In genomic region chr13:19860884-19861655, GRCh38 we compare ENCODE assay signal across 8 cellular contexts. TPM values are rescaled to one million over a fixed set of nuclear protein-coding genes. Genes with fewer than 3 reads are reported as not detected.
DNase-seq lines count a peak whose midpoint lies in the region; ATAC-seq, FAIRE-seq and TF ChIP-seq lines count a peak whose summit lies in the region.

No MANE protein-coding gene starts in this region.

- in situ Hi-C loops in GM13977 (cut with MboI; ENCODE audit: low pct_unique_long_range_greater_than_20kb, low sequenced_read_pairs, unreplicated experiment): no loop called here

- no peaks in the 10 kb centered on the region for H3K9me3 Mint-ChIP-seq in endothelial cell (ENCODE audit: unreplicated experiment)

- no peaks in the 10 kb centered on the region for H3K27me3 ChIP-seq in psoas muscle (ENCODE audit: insufficient read depth in 3 of 3, low read length in 2 of 3)

- H3K27ac Mint-ChIP-seq in endothelial cell (ENCODE audit: unreplicated experiment): no peak overlapping the region

- peak; percentile 5 for FAIRE-seq in GM18507 (lab: Jason Lieb, UNC)

- peak overlapping the region; percentile 79 for H3K4me3 ChIP-seq in psoas muscle

- ATAC-seq in psoas muscle (no peak), HG03432 (IDR thresholded peaks at IDR 0.05; ENCODE audit: unreplicated experiment) (no peak)

- peaks cover 19% of the 10 kb centered on the region for H3K4me1 ChIP-seq in psoas muscle

- DNase-seq in GM18507 (ENCODE audit: extremely low spot score, insufficient read length, low read depth): no peak
- DNase-seq in RPMI7951 (ENCODE audit: low read depth): peak; percentile 89
- no peak for DNase-seq in endothelial cell (ENCODE audit: low spot score)
- no peak for DNase-seq in psoas muscle
- no peak for DNase-seq in NCI-H1417 (lab: John Stamatoyannopoulos, UW)
- DNase-seq in GM13977 (ENCODE audit: low spot score): no peak
- DNase-seq in activated CD4-positive, alpha-beta T cell treated with anti-CD3 and anti-CD28 coated beads, Interleukin-2, amount 50 U/mL, for 1 hour: no peak

- no peaks in the 10 kb centered on the region for H3K9me3 ChIP-seq in psoas muscle

- H3K27ac ChIP-seq in psoas muscle: peak overlapping the region; percentile 94

- peak overlapping the region; percentile 98 for H3K4me3 Mint-ChIP-seq in endothelial cell (ENCODE audit: unreplicated experiment)

- peaks cover 23% of the 10 kb centered on the region for H3K27me3 Mint-ChIP-seq in endothelial cell (ENCODE audit: unreplicated experiment)

- H3K4me1 Mint-ChIP-seq in endothelial cell (ENCODE audit: unreplicated experiment): peaks cover 22% of the 10 kb centered on the region

- intact Hi-C loops in psoas muscle (cut with DNase I): loop anchor here (5.0 kb wide), 2 partner anchors 79 to 96 kb away; partner anchors contain the start of genes ZMYM2 (in 2 of the 2) and PSPC1 (in 1 of the 2)

- peaks cover 0 to 17% of the 10 kb centered on the region in 2 donors for H3K36me3 ChIP-seq in psoas muscle (ENCODE audit: insufficient read depth in 1 of 2, low read depth in 1 of 2)

- H3K36me3 Mint-ChIP-seq in endothelial cell (ENCODE audit: low read depth, unreplicated experiment): peaks cover 32% of the 10 kb centered on the region

- 56 to 77% (median 76%) methylated on average over 4 of the region's 4 CpGs for WGBS in psoas muscle, 3 donors

- TF ChIP-seq CTCF in endothelial cell (IDR thresholded peaks at IDR 0.05; ENCODE audit: unreplicated experiment) (no peak), psoas muscle (IDR thresholded peaks at IDR 0.05) (no peak), GM13977 (IDR thresholded peaks at IDR 0.05; ENCODE audit: extremely low read depth, insufficient read depth, missing control alignments) (no peak)

RNA-seq across cellular contexts. Expression of gene ZMYM5, which starts 2.4 kb away (rescaled TPM):
- total RNA-seq in RPMI7951 (2014; rRNA removed; shearing (Covaris generic)): 10.2 and 13.2 TPM in 2 replicates
- 17.3 TPM for total RNA-seq in endothelial cell (ENCODE audit: unreplicated experiment)
- 1 to 10 TPM; 5.5 to 8.0 (median 6.1) TPM for total RNA-seq in psoas muscle
- polyA plus RNA-seq in psoas muscle: 1 to 10 TPM; 3.2 to 7.6 (median 5.6) TPM
